In genomic region chr1:222454782-222455181, GRCh38 we compare ENCODE assay signal across 8 cellular contexts.
DNase-seq lines count a peak whose midpoint lies in the region; ATAC-seq and TF ChIP-seq lines count a peak whose summit lies in the region.

No MANE protein-coding gene starts in this region.

- H3K4me1 ChIP-seq in heart right ventricle (peaks cover 0 to 13% (median 10%) of the 10 kb centered on the region in 9 donors), vagina (peaks cover 13% of the 10 kb centered on the region), Peyer's patch (no peaks in the 10 kb centered on the region)

- H3K36me3 Mint-ChIP-seq in activated naive CD4-positive, alpha-beta T cell treated with anti-CD3 and anti-CD28 coated beads, Interleukin-2, amount 10 ng/mL, durations not matched to agents 7 days and 5 days = peaks cover 7% of the 10 kb centered on the region

- H3K27me3 ChIP-seq in heart right ventricle (no peaks in the 10 kb centered on the region), vagina (no peaks in the 10 kb centered on the region), Peyer's patch (no peaks in the 10 kb centered on the region)

- ATAC-seq in heart right ventricle = peak in 7 of 8 donors; percentile 49 to 74 (median 58)
- ATAC-seq in HG02970 (IDR thresholded peaks at IDR 0.05; ENCODE audit: low FRiP score, unreplicated experiment) = no peak
- ATAC-seq in HG03520 (IDR thresholded peaks at IDR 0.05; ENCODE audit: unreplicated experiment) = no peak

- TF ChIP-seq POLR2A in vagina (IDR thresholded peaks at IDR 0.05) (no peak), Peyer's patch (IDR thresholded peaks at IDR 0.05) (no peak)

- intact Hi-C loops in heart right ventricle (cut with DNase I) (loop anchor here in 8 of 10 donors (1.0 to 10.0 kb wide), 12 partner anchors 350 to 980 kb away; partner anchors contain the start of gene DUSP10 (in 2 of the 8)), vagina (cut with DNase I) (loop anchor here (5.0 to 10.0 kb wide), 2 partner anchors 1190 to 1587 kb away; no protein-coding TSS in a partner anchor)

- WGBS in heart right ventricle, 2 donors = 31 to 34% methylated on average over 13 of the region's 13 CpGs

- H3K27ac Mint-ChIP-seq in activated naive CD4-positive, alpha-beta T cell treated with anti-CD3 and anti-CD28 coated beads, Interleukin-2, amount 10 ng/mL, durations not matched to agents 7 days and 5 days = peak overlapping the region; percentile 22

- TF ChIP-seq CTCF in heart right ventricle (IDR thresholded peaks at IDR 0.05) = no peak
- no peak for TF ChIP-seq CTCF in vagina (IDR thresholded peaks at IDR 0.05)
- no peak for TF ChIP-seq CTCF in Peyer's patch (IDR thresholded peaks at IDR 0.05)

- H3K4me3 ChIP-seq in heart right ventricle (peak overlapping the region in 2 of 10 donors; percentile 10 to 31), vagina (peak overlapping the region; percentile 7 to 17), Peyer's patch (peak overlapping the region in 1 of 4 donors; percentile 4)

- H3K27ac ChIP-seq in heart right ventricle = peak overlapping the region in 3 of 10 donors; percentile 36 to 58 (median 48)
- H3K27ac ChIP-seq in vagina = peak overlapping the region; percentile 39
- H3K27ac ChIP-seq in Peyer's patch = peak overlapping the region in 1 of 4 donors; percentile 3

- CTCF ChIA-PET in activated naive CD4-positive, alpha-beta T cell treated with anti-CD3 and anti-CD28 coated beads, Interleukin-2, amount 10 ng/mL, durations not matched to agents 7 days and 5 days (lab: Charles Lee) = interaction anchor here (0.7 to 3.4 kb wide), 23 partner anchors 9 to 1191 kb away, joined by 3 to 28 read pairs (median 4); partner anchors contain the start of gene DUSP10

- DNase-seq in activated naive CD4-positive, alpha-beta T cell treated with anti-CD3 and anti-CD28 coated beads, Interleukin-2, amount 10 ng/mL, durations not matched to agents 7 days and 5 days = no peak
- DNase-seq in activated naive CD4-positive, alpha-beta T cell treated with Interleukin-2 at 50 U/mL for 16 hours = no peak
- DNase-seq in RKO (ENCODE audit: low spot score) (peak; percentile 2), heart right ventricle (no peak), vagina (ENCODE audit: extremely low spot score in 2 of 2) (no peak), Peyer's patch (no peak)

- H3K9me3 ChIP-seq in heart right ventricle = peaks cover 0 to 24% (median 11%) of the 10 kb centered on the region in 11 donors
- H3K9me3 ChIP-seq in vagina = peaks cover 5% of the 10 kb centered on the region
- no peaks in the 10 kb centered on the region for H3K9me3 ChIP-seq in Peyer's patch

- no peak overlapping the region for H3K4me3 Mint-ChIP-seq in activated naive CD4-positive, alpha-beta T cell treated with anti-CD3 and anti-CD28 coated beads, Interleukin-2, amount 10 ng/mL, durations not matched to agents 7 days and 5 days

- H3K36me3 ChIP-seq in heart right ventricle (no peaks in the 10 kb centered on the region), vagina (no peaks in the 10 kb centered on the region), Peyer's patch (no peaks in the 10 kb centered on the region)

- peaks cover 20% of the 10 kb centered on the region for H3K9me3 Mint-ChIP-seq in activated naive CD4-positive, alpha-beta T cell treated with anti-CD3 and anti-CD28 coated beads, Interleukin-2, amount 10 ng/mL, durations not matched to agents 7 days and 5 days

- H3K4me1 Mint-ChIP-seq in activated naive CD4-positive, alpha-beta T cell treated with anti-CD3 and anti-CD28 coated beads, Interleukin-2, amount 10 ng/mL, durations not matched to agents 7 days and 5 days = peaks cover 18% of the 10 kb centered on the region

- peaks cover 4% of the 10 kb centered on the region for H3K27me3 Mint-ChIP-seq in activated naive CD4-positive, alpha-beta T cell treated with anti-CD3 and anti-CD28 coated beads, Interleukin-2, amount 10 ng/mL, durations not matched to agents 7 days and 5 days

Comparison
In these comparisons a context has a peak if more than half of its experiments do, and no peak if none do; other contexts are left out.
1. ATAC-seq: peak in heart right ventricle (7 of 8); none in HG02970 (single experiment) and HG03520 (single experiment).